ENCODE assay signal across 8 cellular contexts in the genomic region with DNA sequence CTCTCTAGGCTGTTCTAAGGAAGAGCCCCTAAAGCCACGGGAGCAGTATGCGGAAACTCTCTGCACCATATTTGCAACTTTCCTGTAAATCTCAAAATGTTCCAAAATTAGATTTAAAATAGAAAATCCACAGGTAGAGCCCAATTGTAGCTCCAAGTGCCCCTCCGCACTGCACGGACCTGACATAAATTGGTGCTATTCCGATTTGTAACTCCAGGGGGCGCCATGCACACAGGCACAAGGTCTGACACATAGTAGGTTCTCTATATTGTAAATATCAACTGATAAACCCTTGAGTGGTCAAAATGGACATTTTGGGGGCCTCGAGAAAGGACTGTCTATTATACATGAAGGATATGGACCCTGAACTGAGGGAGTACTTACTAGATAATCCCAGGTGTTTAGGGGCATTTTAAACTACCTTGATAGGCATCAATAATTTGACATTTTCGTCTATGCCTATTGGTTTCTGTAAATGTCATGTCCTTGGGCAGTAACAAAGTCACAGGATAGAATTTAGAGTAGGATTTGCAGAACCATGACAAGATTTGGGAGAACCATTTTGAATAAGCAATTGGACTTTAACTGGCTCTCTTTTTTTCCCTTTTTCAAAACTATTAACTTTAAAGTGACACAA. TPM values are rescaled to one million over a fixed set of nuclear protein-coding genes. Genes with fewer than 3 reads are reported as not detected.
DNase-seq lines count a peak whose midpoint lies in the region; ATAC-seq and TF ChIP-seq lines count a peak whose summit lies in the region.

No MANE protein-coding gene starts in this region.

- no peaks in the 10 kb centered on the region for H3K9me3 Mint-ChIP-seq in activated T-cell treated with anti-CD3 and anti-CD28 coated beads, Interleukin-2, amount 50 U/mL, for 4 hours

- no peak overlapping the region for H3K4me3 Mint-ChIP-seq in activated T-cell treated with anti-CD3 and anti-CD28 coated beads, Interleukin-2, amount 50 U/mL, for 4 hours

- peaks cover 7% of the 10 kb centered on the region for H3K27me3 ChIP-seq in foreskin keratinocyte

- H3K4me1 Mint-ChIP-seq in activated T-cell treated with anti-CD3 and anti-CD28 coated beads, Interleukin-2, amount 50 U/mL, for 4 hours (ENCODE audit: low read depth), result no peaks in the 10 kb centered on the region

- H3K27me3 Mint-ChIP-seq in activated T-cell treated with anti-CD3 and anti-CD28 coated beads, Interleukin-2, amount 50 U/mL, for 4 hours (ENCODE audit: low read depth), result peaks cover 32% of the 10 kb centered on the region

- TF ChIP-seq CTCF in GM10266 (IDR thresholded peaks at IDR 0.05; ENCODE audit: control insufficient read depth, insufficient read depth, low read depth, missing control alignments), result peak; percentile 86
- TF ChIP-seq CTCF in foreskin keratinocyte (conservative IDR thresholded peaks at IDR 0.05), result peak; percentile 76

- peak; percentile 51 to 52 for ATAC-seq in activated T-cell treated with anti-CD3 and anti-CD28 coated beads, Interleukin-2, amount 50 U/mL, for 4 hours
- ATAC-seq in foreskin keratinocyte, result peak; percentile 15
- ATAC-seq in HG03378 (IDR thresholded peaks at IDR 0.05; ENCODE audit: unreplicated experiment), result no peak

- H3K4me1 ChIP-seq in foreskin keratinocyte, result no peaks in the 10 kb centered on the region

- H3K36me3 Mint-ChIP-seq in activated T-cell treated with anti-CD3 and anti-CD28 coated beads, Interleukin-2, amount 50 U/mL, for 4 hours (ENCODE audit: insufficient read depth), result no peaks in the 10 kb centered on the region

- DNase-seq in GM10266 (ENCODE audit: extremely low spot score), result peak; percentile 34
- DNase-seq in NCI-H82 (lab: John Stamatoyannopoulos, UW), result peak; percentile 66
- DNase-seq in activated T-cell treated with anti-CD3 and anti-CD28 coated beads, Interleukin-2, amount 50 U/mL, for 4 hours, result peak; percentile 47
- DNase-seq in foreskin keratinocyte, result no peak
- DNase-seq in stimulated activated CD4-positive, alpha-beta T cell treated with anti-CD3 and anti-CD28 coated beads, Interleukin-12 subunit alpha, Interleukin-12 subunit beta, amount 100 ng/mL, for 4 hours, result peak; percentile 42
- DNase-seq in NCI-H2081 treated with DMSO at 0.1 percent for 48 hours (lab: John Stamatoyannopoulos, UW), result no peak
- no peak for DNase-seq in HPDE6-E6E7 (ENCODE audit: extremely low spot score)

- no peak overlapping the region for H3K27ac ChIP-seq in foreskin keratinocyte

RNA-seq across cellular contexts. Expression of gene TMEM132E, which starts 36.6 kb away (rescaled TPM):
- total RNA-seq in activated T-cell treated with anti-CD3 and anti-CD28 coated beads, Interleukin-2, amount 50 U/mL, for 4 hours, result under 1 TPM; 0.05 to 0.14 (median 0.10) TPM
- not detected in 2 replicates for total RNA-seq in foreskin keratinocyte
- polyA plus RNA-seq in foreskin keratinocyte, result not detected in 2 replicates

Comparison
In these comparisons a context has a peak if more than half of its experiments do, and no peak if none do; other contexts are left out.
1. DNase-seq: peak in GM10266 (single experiment), NCI-H82 (single experiment), activated T-cell treated with anti-CD3 and anti-CD28 coated beads, Interleukin-2, amount 50 U/mL, for 4 hours (single experiment) and stimulated activated CD4-positive, alpha-beta T cell treated with anti-CD3 and anti-CD28 coated beads, Interleukin-12 subunit alpha, Interleukin-12 subunit beta, amount 100 ng/mL, for 4 hours (single experiment); none in foreskin keratinocyte (0 of 2), NCI-H2081 treated with DMSO at 0.1 percent for 48 hours (single experiment) and HPDE6-E6E7 (single experiment).